In the genomic region with DNA sequence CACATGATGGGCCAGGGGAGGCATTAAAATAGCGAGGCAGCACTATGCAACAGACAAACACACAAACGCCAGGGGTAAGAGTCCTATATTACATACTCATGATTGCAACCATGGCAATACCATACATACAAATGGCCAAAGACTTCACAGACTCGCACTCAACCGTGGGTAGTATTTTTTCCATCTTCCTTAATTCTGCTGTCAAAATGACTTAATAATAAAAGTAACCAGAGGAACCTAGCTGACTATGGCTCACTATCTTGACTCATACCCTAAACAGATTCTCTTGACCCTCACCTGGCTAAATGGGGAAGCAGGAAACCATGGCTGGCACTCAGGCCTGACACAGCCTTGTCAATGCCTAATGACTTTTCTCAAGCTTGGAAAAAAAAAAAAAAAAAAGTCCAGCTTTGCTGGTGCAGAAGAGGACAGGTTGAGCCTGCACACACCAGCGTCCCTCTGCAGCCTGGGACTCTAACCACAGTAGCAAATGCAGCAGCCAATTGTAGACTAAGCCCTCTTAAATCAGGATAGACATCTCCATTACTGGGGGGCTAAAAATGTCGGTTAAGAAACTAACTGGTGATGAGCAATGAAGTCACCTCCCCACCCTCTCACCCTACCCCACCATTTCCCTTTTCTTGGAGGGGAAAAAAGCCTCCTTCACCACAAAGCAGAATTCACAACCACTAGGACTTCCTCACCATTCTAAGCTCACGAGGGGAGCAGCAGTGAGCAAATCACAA, we compare ENCODE assay signal across 11 cellular contexts. TPM values are rescaled to one million over a fixed set of nuclear protein-coding genes. Genes with fewer than 3 reads are reported as not detected.
A peak's percentile ranks its signal among the peaks of the same experiment; 100 is the strongest.
DNase-seq lines count a peak whose midpoint lies in the region; ATAC-seq and TF ChIP-seq lines count a peak whose summit lies in the region.
"Had no signal": no experiment of that assay in that cellular context is flagged by ENCODE, and none has a peak within 500 bp of the region (broad histone marks: within the 10 kb centered on the region; RNA-seq: fewer than 3 reads in every experiment).

No MANE protein-coding gene starts in this region.

- in situ Hi-C loops in brain microvascular endothelial cell (cut with HindIII; ENCODE audit: low pct_ligation_motif_present, low sequenced_read_pairs), result no loop called here

- H3K79me2 ChIP-seq in DND-41 (ENCODE audit: insufficient read depth, low read length), result peaks cover 97% of the 10 kb centered on the region

- H3K36me3 Mint-ChIP-seq in T-helper 2 cell treated with Interferon-gamma antibody and Interleukin-4, amounts not matched to agents 5 μg/mL and 100 μg/mL, for 36 hours (ENCODE audit: low read depth), result peaks cover 21% of the 10 kb centered on the region
- H3K36me3 Mint-ChIP-seq in naive thymus-derived CD8-positive, alpha-beta T cell, result peaks cover 0 to 6% (median 0%) of the 10 kb centered on the region in 3 donors

- H3K4me3 ChIP-seq in DND-41 (ENCODE audit: low read depth in 1 of 2, low read length in 2 of 2) (peak overlapping the region in 1 of 2 experiments; percentile 36; a peak in 2 of 4 replicates), brain microvascular endothelial cell (ENCODE audit: low read depth, low read length) (no peak overlapping the region)
- H3K4me3 ChIP-seq: hepatocyte, MG63 had no signal

- DNase-seq in DND-41, result peak; percentile 76
- no peak for DNase-seq in T-helper 2 cell treated with Interferon-gamma antibody and Interleukin-4, amounts not matched to agents 5 μg/mL and 100 μg/mL, for 36 hours (ENCODE audit: low spot score)
- DNase-seq in naive thymus-derived CD8-positive, alpha-beta T cell, result peak in 3 of 10 donors; percentile 17 to 32 (median 20)
- no peak for DNase-seq in stimulated activated naive CD4-positive, alpha-beta T cell treated with Interleukin-2 at 50 U/mL for 16 hours (lab: John Stamatoyannopoulos, UW)
- no peak for DNase-seq in GM19240 (ENCODE audit: insufficient read length, low spot score)
- no peak for DNase-seq in brain microvascular endothelial cell
- DNase-seq: amygdala, MG63 had no signal

- H3K27me3 ChIP-seq in DND-41 (ENCODE audit: insufficient read depth, low read length, poor library complexity), result no peaks in the 10 kb centered on the region
- no peaks in the 10 kb centered on the region for H3K27me3 ChIP-seq in brain microvascular endothelial cell (replicated peaks)
- H3K27me3 ChIP-seq: hepatocyte, MG63 had no signal

- peak overlapping the region; percentile 58 for H3K4me2 ChIP-seq in DND-41 (ENCODE audit: insufficient read depth, low read length)
- H3K4me2 ChIP-seq: hepatocyte had no signal

- H3K4me3 Mint-ChIP-seq in T-helper 2 cell treated with Interferon-gamma antibody and Interleukin-4, amounts not matched to agents 5 μg/mL and 100 μg/mL, for 36 hours, result peak overlapping the region; percentile 86
- peak overlapping the region; percentile 52 to 84 (median 74) for H3K4me3 Mint-ChIP-seq in naive thymus-derived CD8-positive, alpha-beta T cell

- POLR2A ChIA-PET in naive thymus-derived CD8-positive, alpha-beta T cell (lab: Charles Lee), result interaction anchor here (0.7 to 1.6 kb wide), 2 partner anchors 13 to 23 kb away, joined by 3 to 4 read pairs; a partner anchor contains a TSS

- TF ChIP-seq CTCF in DND-41 (IDR thresholded peaks at IDR 0.05; ENCODE audit: borderline replicate concordance, extremely low read depth, low read length, poor library complexity, severe bottlenecking) (peak; percentile 19), brain microvascular endothelial cell (IDR thresholded peaks at IDR 0.05; ENCODE audit: low read depth, low read length, missing control alignments) (no peak)

- peak overlapping the region; percentile 46 for H3K9ac ChIP-seq in DND-41 (ENCODE audit: low read depth, low read length)

- peaks cover 72% of the 10 kb centered on the region for H3K4me1 Mint-ChIP-seq in T-helper 2 cell treated with Interferon-gamma antibody and Interleukin-4, amounts not matched to agents 5 μg/mL and 100 μg/mL, for 36 hours (ENCODE audit: low read depth)
- H3K4me1 Mint-ChIP-seq in naive thymus-derived CD8-positive, alpha-beta T cell, result peaks cover 49 to 96% (median 92%) of the 10 kb centered on the region in 4 donors

- peaks cover 88% of the 10 kb centered on the region for H3K4me1 ChIP-seq in DND-41 (ENCODE audit: insufficient read depth, low read length)

- H3K27me3 Mint-ChIP-seq in T-helper 2 cell treated with Interferon-gamma antibody and Interleukin-4, amounts not matched to agents 5 μg/mL and 100 μg/mL, for 36 hours (ENCODE audit: low read depth), result no peaks in the 10 kb centered on the region
- no peaks in the 10 kb centered on the region for H3K27me3 Mint-ChIP-seq in naive thymus-derived CD8-positive, alpha-beta T cell

- no peak overlapping the region for H2AFZ ChIP-seq in DND-41 (ENCODE audit: low read depth, low read length)
- H2AFZ ChIP-seq: hepatocyte had no signal

- H3K36me3 ChIP-seq in DND-41 (ENCODE audit: insufficient read depth, low read length), result peaks cover 14% of the 10 kb centered on the region
- H3K36me3 ChIP-seq in brain microvascular endothelial cell (replicated peaks), result no peaks in the 10 kb centered on the region
- H3K36me3 ChIP-seq: MG63 had no signal

- H3K9me3 ChIP-seq in DND-41 (ENCODE audit: insufficient read depth, low read length, severe bottlenecking), result no peaks in the 10 kb centered on the region
- H3K9me3 ChIP-seq: MG63 had no signal

- peak overlapping the region; percentile 87 for H3K27ac Mint-ChIP-seq in T-helper 2 cell treated with Interferon-gamma antibody and Interleukin-4, amounts not matched to agents 5 μg/mL and 100 μg/mL, for 36 hours
- peak overlapping the region in 9 of 10 donors; percentile 44 to 92 (median 79) for H3K27ac Mint-ChIP-seq in naive thymus-derived CD8-positive, alpha-beta T cell

- H4K20me1 ChIP-seq in DND-41 (ENCODE audit: insufficient read depth, low read length), result peaks cover 55% of the 10 kb centered on the region

- ATAC-seq in DND-41 (ENCODE audit: insufficient read depth, low read depth) (peak; percentile 82), HG02759 (IDR thresholded peaks at IDR 0.05; ENCODE audit: unreplicated experiment) (peak; percentile 41), GM18868 (IDR thresholded peaks at IDR 0.05; ENCODE audit: unreplicated experiment) (no peak)
- ATAC-seq in naive thymus-derived CD8-positive, alpha-beta T cell, result peak; percentile 64 to 66

- H3K27ac ChIP-seq in DND-41 (ENCODE audit: low read length) (peak overlapping the region; percentile 88), brain microvascular endothelial cell (no peak overlapping the region)
- H3K27ac ChIP-seq: hepatocyte had no signal

- H3K9me3 Mint-ChIP-seq in T-helper 2 cell treated with Interferon-gamma antibody and Interleukin-4, amounts not matched to agents 5 μg/mL and 100 μg/mL, for 36 hours, result no peaks in the 10 kb centered on the region
- H3K9me3 Mint-ChIP-seq in naive thymus-derived CD8-positive, alpha-beta T cell, result no peaks in the 10 kb centered on the region

RNA-seq across cellular contexts. Expression of a gene that starts 23.1 kb away (rescaled TPM):
- 10 to 100 TPM; 58.8 to 59.5 TPM for total RNA-seq in naive thymus-derived CD8-positive, alpha-beta T cell
- 100 to 1,000 TPM in 2 of 3 donors, 10 to 100 TPM in 1; 81.9 to 106 (median 106) TPM for polyA plus RNA-seq in naive thymus-derived CD8-positive, alpha-beta T cell

RNA-seq across cellular contexts. Expression of a gene that starts 26.0 kb away (rescaled TPM):
- 10 to 100 TPM; 40.7 to 46.0 TPM for total RNA-seq in naive thymus-derived CD8-positive, alpha-beta T cell
- 1 to 10 TPM in 2 of 3 donors, under 1 TPM in 1; 0.89 to 2.8 (median 1.9) TPM for polyA plus RNA-seq in naive thymus-derived CD8-positive, alpha-beta T cell
